Comparison of ENCODE assay signal across 8 cellular contexts in the genomic region with DNA sequence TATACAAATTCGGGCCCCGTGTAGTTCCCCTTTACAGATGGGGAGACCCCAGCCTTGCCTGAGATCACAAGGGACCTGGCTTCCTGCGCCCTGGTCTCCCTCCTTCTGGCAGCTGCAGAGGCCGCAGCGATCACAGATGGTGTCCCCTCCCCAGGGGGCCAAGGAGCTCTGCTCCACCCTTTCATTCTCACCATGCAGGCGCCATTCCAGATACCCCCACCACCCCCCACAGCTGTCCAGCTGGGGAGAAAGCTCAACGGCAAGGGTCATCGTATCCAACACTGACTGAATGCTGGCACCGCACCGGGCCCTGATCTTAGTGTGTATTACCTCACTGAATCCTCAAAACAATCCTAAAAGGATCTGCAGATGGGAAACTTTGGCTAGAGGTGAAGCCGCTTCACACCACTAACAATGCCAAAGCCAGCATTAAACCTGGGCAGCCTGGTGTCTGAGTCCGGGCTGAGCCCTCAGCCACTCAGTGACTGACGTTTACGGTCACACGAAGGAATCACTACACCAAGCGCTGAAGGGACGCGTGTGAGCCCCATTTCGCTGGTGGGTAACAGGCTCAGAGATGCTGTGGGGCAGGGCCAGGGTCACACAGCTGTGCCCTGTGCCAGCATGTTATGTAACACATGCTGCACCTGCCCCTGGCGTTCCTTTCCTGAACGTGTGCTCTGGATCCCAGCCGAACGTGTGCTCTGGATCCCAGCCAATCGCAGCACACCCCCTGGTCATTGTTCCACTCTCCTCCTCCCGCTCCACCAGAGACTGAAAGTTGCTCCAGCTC. TPM values are rescaled to one million over a fixed set of nuclear protein-coding genes. Genes with fewer than 3 reads are reported as not detected.
DNase-seq lines count a peak whose midpoint lies in the region; ATAC-seq, FAIRE-seq and TF ChIP-seq lines count a peak whose summit lies in the region.

No MANE protein-coding gene starts in this region.

- no peak for TF ChIP-seq POLR2A in transverse colon (IDR thresholded peaks at IDR 0.05)

- no peak for ATAC-seq in DND-41 (ENCODE audit: insufficient read depth, low read depth)
- peak; percentile 28 for ATAC-seq in HG03095 (IDR thresholded peaks at IDR 0.05; ENCODE audit: unreplicated experiment)
- ATAC-seq in naive thymus-derived CD8-positive, alpha-beta T cell = no peak
- no peak for ATAC-seq in activated CD4-positive, CD25-positive, alpha-beta regulatory T cell treated with anti-CD3 and anti-CD28 coated beads, Interleukin-2, amount 50 U/mL, for 24 hours
- no peak for ATAC-seq in HG02759 (IDR thresholded peaks at IDR 0.05; ENCODE audit: unreplicated experiment)

- H3K4me3 ChIP-seq in DND-41 (ENCODE audit: low read depth in 1 of 2, low read length in 2 of 2) = no peak overlapping the region
- H3K4me3 ChIP-seq in astrocyte (ENCODE audit: insufficient read depth, low read depth, low read length) = peak overlapping the region; percentile 26
- H3K4me3 ChIP-seq in transverse colon = peak overlapping the region in 2 of 4 donors; percentile 13 to 15

- FAIRE-seq in astrocyte (lab: Jason Lieb, UNC) = no peak

- H3K27me3 ChIP-seq in DND-41 (ENCODE audit: insufficient read depth, low read length, poor library complexity) (no peaks in the 10 kb centered on the region), astrocyte (ENCODE audit: insufficient read depth, low read length) (no peaks in the 10 kb centered on the region), transverse colon (no peaks in the 10 kb centered on the region)

- H3K4me3 Mint-ChIP-seq in astrocyte (ENCODE audit: unreplicated experiment) = peak overlapping the region; percentile 81
- peak overlapping the region in 2 of 10 donors; percentile 62 to 92 for H3K4me3 Mint-ChIP-seq in naive thymus-derived CD8-positive, alpha-beta T cell

- no peak for TF ChIP-seq EP300 in transverse colon (IDR thresholded peaks at IDR 0.05; ENCODE audit: low read depth)

- H3K9me3 ChIP-seq in DND-41 (ENCODE audit: insufficient read depth, low read length, severe bottlenecking) (no peaks in the 10 kb centered on the region), astrocyte (ENCODE audit: insufficient read depth, low read depth, low read length) (no peaks in the 10 kb centered on the region), transverse colon (no peaks in the 10 kb centered on the region)

- peaks cover 31% of the 10 kb centered on the region for H3K4me1 ChIP-seq in DND-41 (ENCODE audit: insufficient read depth, low read length)
- peaks cover 78% of the 10 kb centered on the region for H3K4me1 ChIP-seq in astrocyte (ENCODE audit: insufficient read depth, low read length)
- H3K4me1 ChIP-seq in transverse colon = peaks cover 0 to 41% (median 13%) of the 10 kb centered on the region in 4 donors

- no peak overlapping the region for H3K27ac Mint-ChIP-seq in astrocyte (ENCODE audit: unreplicated experiment)
- peak overlapping the region in 6 of 10 donors; percentile 53 to 80 (median 70) for H3K27ac Mint-ChIP-seq in naive thymus-derived CD8-positive, alpha-beta T cell

- no peaks in the 10 kb centered on the region for H3K36me3 Mint-ChIP-seq in astrocyte (ENCODE audit: low read depth, unreplicated experiment)
- H3K36me3 Mint-ChIP-seq in naive thymus-derived CD8-positive, alpha-beta T cell = no peaks in the 10 kb centered on the region

- H3K9ac ChIP-seq in DND-41 (ENCODE audit: low read depth, low read length) = no peak overlapping the region
- peak overlapping the region; percentile 7 for H3K9ac ChIP-seq in astrocyte (ENCODE audit: low read length)

- H3K4me2 ChIP-seq in DND-41 (ENCODE audit: insufficient read depth, low read length) (no peak overlapping the region), astrocyte (ENCODE audit: low read length) (peak overlapping the region; percentile 76)

- H3K27ac ChIP-seq in DND-41 (ENCODE audit: low read length) (peak overlapping the region; percentile 24; the same call in 1 of the 2 replicates), astrocyte (ENCODE audit: low read depth, low read length) (no peak overlapping the region), transverse colon (peak overlapping the region in 1 of 4 donors; percentile 49)

- in situ Hi-C loops in transverse colon (cut with MboI; ENCODE audit: low pct_ligation_motif_present in 1 of 4, low pct_unique_long_range_greater_than_20kb in 1 of 4, low sequenced_read_pairs in 3 of 4) = no loop called here

- H3K79me2 ChIP-seq in DND-41 (ENCODE audit: insufficient read depth, low read length) (no peaks in the 10 kb centered on the region), astrocyte (ENCODE audit: insufficient read depth, low read length) (no peaks in the 10 kb centered on the region)

- DNase-seq in DND-41 = no peak
- DNase-seq in astrocyte (ENCODE audit: low read depth) = no peak
- peak in 1 of 10 donors; percentile 51 for DNase-seq in naive thymus-derived CD8-positive, alpha-beta T cell
- no peak for DNase-seq in ecto neural progenitor cell (ENCODE audit: low spot score)
- no peak for DNase-seq in transverse colon

- H3K36me3 ChIP-seq in DND-41 (ENCODE audit: insufficient read depth, low read length) (no peaks in the 10 kb centered on the region), astrocyte (ENCODE audit: insufficient read depth, low read length) (no peaks in the 10 kb centered on the region), transverse colon (no peaks in the 10 kb centered on the region)

- WGBS in transverse colon (ENCODE audit: low coverage in 1 of 2), 2 donors = 42% methylated on average over 25 of the region's 25 CpGs; no CpG with 5 or more reads in 1 of the 2 donors

- H2AFZ ChIP-seq in DND-41 (ENCODE audit: low read depth, low read length) = no peak overlapping the region
- no peak overlapping the region for H2AFZ ChIP-seq in astrocyte (ENCODE audit: low read depth, low read length)

- H3K9me3 Mint-ChIP-seq in astrocyte (ENCODE audit: unreplicated experiment) = peaks cover 2% of the 10 kb centered on the region
- H3K9me3 Mint-ChIP-seq in naive thymus-derived CD8-positive, alpha-beta T cell = no peaks in the 10 kb centered on the region

- peaks cover 5% of the 10 kb centered on the region for H3K27me3 Mint-ChIP-seq in astrocyte (ENCODE audit: low read depth, unreplicated experiment)
- H3K27me3 Mint-ChIP-seq in naive thymus-derived CD8-positive, alpha-beta T cell = no peaks in the 10 kb centered on the region

- POLR2A ChIA-PET in naive thymus-derived CD8-positive, alpha-beta T cell (lab: Charles Lee) = no interaction called here

- no peak for TF ChIP-seq CTCF in DND-41 (IDR thresholded peaks at IDR 0.05; ENCODE audit: borderline replicate concordance, extremely low read depth, low read length, poor library complexity, severe bottlenecking)
- TF ChIP-seq CTCF in astrocyte (IDR thresholded peaks at IDR 0.05; ENCODE audit: insufficient read depth, low read depth, low read length) = no peak
- no peak for TF ChIP-seq CTCF in transverse colon (IDR thresholded peaks at IDR 0.05)

- no peaks in the 10 kb centered on the region for H4K20me1 ChIP-seq in DND-41 (ENCODE audit: insufficient read depth, low read length)
- H4K20me1 ChIP-seq in astrocyte (ENCODE audit: insufficient read depth, low read length) = no peaks in the 10 kb centered on the region

- intact Hi-C loops in transverse colon (cut with DNase I; ENCODE audit: low total_unique reads) = no loop called here

- peaks cover 45% of the 10 kb centered on the region for H3K4me1 Mint-ChIP-seq in astrocyte (ENCODE audit: low read depth, unreplicated experiment)
- H3K4me1 Mint-ChIP-seq in naive thymus-derived CD8-positive, alpha-beta T cell = peaks cover 20 to 47% (median 21%) of the 10 kb centered on the region in 4 donors

RNA-seq across cellular contexts. Expression of a gene that starts 51.9 kb away (rescaled TPM):
- 29.5 and 31.0 TPM in 2 replicates for total RNA-seq in astrocyte
- 10 to 100 TPM; 43.4 to 47.7 TPM for total RNA-seq in naive thymus-derived CD8-positive, alpha-beta T cell
- polyA plus RNA-seq in naive thymus-derived CD8-positive, alpha-beta T cell = 10 to 100 TPM; 13.7 to 23.7 (median 15.7) TPM
- 10 to 100 TPM; 24.0 to 43.0 (median 31.8) TPM for total RNA-seq in transverse colon
